ENCODE assay signal across 5 cellular contexts in genomic region chr2:241782053-241782452, GRCh38. TPM values are rescaled to one million over a fixed set of nuclear protein-coding genes. Genes with fewer than 3 reads are reported as not detected.
"Had no signal": no experiment of that assay in that cellular context is flagged by ENCODE, and none has a peak within 500 bp of the region (broad histone marks: within the 10 kb centered on the region; RNA-seq: fewer than 3 reads in every experiment).

No MANE protein-coding gene starts in this region.

RNA-seq across cellular contexts. Expression of gene GAL3ST2, which starts 5.4 kb away (rescaled TPM):
- total RNA-seq: suprapubic skin, thyroid gland, upper lobe of right lung, urinary bladder had no signal

RNA-seq across cellular contexts. Expression of gene NEU4, which starts 26.9 kb away (rescaled TPM):
- total RNA-seq: vagina had no signal
